In genomic region chr19:48111280-48111679, GRCh38 we compare ENCODE assay signal across 9 cellular contexts. TPM values are rescaled to one million over a fixed set of nuclear protein-coding genes. Genes with fewer than 3 reads are reported as not detected.
DNase-seq lines count a peak whose midpoint lies in the region; ATAC-seq and TF ChIP-seq lines count a peak whose summit lies in the region.
"Had no signal": no experiment of that assay in that cellular context is flagged by ENCODE, and none has a peak within 500 bp of the region (broad histone marks: within the 10 kb centered on the region; RNA-seq: fewer than 3 reads in every experiment).

No MANE protein-coding gene starts in this region.

- TF ChIP-seq POLR2A in gastroesophageal sphincter (IDR thresholded peaks at IDR 0.05): no peak
- TF ChIP-seq POLR2A in stomach (IDR thresholded peaks at IDR 0.05): no peak

- intact Hi-C loops in stomach (cut with DNase I; ENCODE audit: low total_unique reads): loop anchor here (5.0 kb wide), 1 partner anchor 41 kb away; no protein-coding TSS in a partner anchor

- TF ChIP-seq CTCF in gastroesophageal sphincter (IDR thresholded peaks at IDR 0.05): no peak
- TF ChIP-seq CTCF in stomach (IDR thresholded peaks at IDR 0.05): no peak

- H3K27ac ChIP-seq in SJCRH30: peak overlapping the region; percentile 87
- H3K27ac ChIP-seq in gastroesophageal sphincter: peak overlapping the region; percentile 87 to 97 (median 94)
- peak overlapping the region in 4 of 5 donors; percentile 87 to 93 (median 88) for H3K27ac ChIP-seq in stomach

- no peaks in the 10 kb centered on the region for H3K27me3 Mint-ChIP-seq in T-helper 2 cell treated with Interferon-gamma antibody and Interleukin-4, amounts not matched to agents 5 μg/mL and 100 μg/mL, for 36 hours (ENCODE audit: low read depth)

- H3K9me3 ChIP-seq in SJCRH30 (replicated peaks): no peaks in the 10 kb centered on the region
- H3K9me3 ChIP-seq in gastroesophageal sphincter: no peaks in the 10 kb centered on the region
- H3K9me3 ChIP-seq in stomach: no peaks in the 10 kb centered on the region

- peak overlapping the region; percentile 84 for H3K4me3 Mint-ChIP-seq in T-helper 2 cell treated with Interferon-gamma antibody and Interleukin-4, amounts not matched to agents 5 μg/mL and 100 μg/mL, for 36 hours

- TF ChIP-seq EP300 in gastroesophageal sphincter (IDR thresholded peaks at IDR 0.05) (no peak), stomach (IDR thresholded peaks at IDR 0.05) (no peak)

- no peak overlapping the region for H3K27ac Mint-ChIP-seq in T-helper 2 cell treated with Interferon-gamma antibody and Interleukin-4, amounts not matched to agents 5 μg/mL and 100 μg/mL, for 36 hours

- no peaks in the 10 kb centered on the region for H3K9me3 Mint-ChIP-seq in T-helper 2 cell treated with Interferon-gamma antibody and Interleukin-4, amounts not matched to agents 5 μg/mL and 100 μg/mL, for 36 hours

- ATAC-seq in gastroesophageal sphincter (no peak), GM18870 (IDR thresholded peaks at IDR 0.05; ENCODE audit: unreplicated experiment) (no peak)

- H3K4me3 ChIP-seq in SJCRH30 (no peak overlapping the region; the same call in 1 of the 2 replicates), gastroesophageal sphincter (peak overlapping the region in 1 of 2 donors; percentile 49), stomach (no peak overlapping the region)

- no peaks in the 10 kb centered on the region for H3K27me3 ChIP-seq in SJCRH30
- no peaks in the 10 kb centered on the region for H3K27me3 ChIP-seq in gastroesophageal sphincter
- no peaks in the 10 kb centered on the region for H3K27me3 ChIP-seq in stomach

- H3K4me1 Mint-ChIP-seq in T-helper 2 cell treated with Interferon-gamma antibody and Interleukin-4, amounts not matched to agents 5 μg/mL and 100 μg/mL, for 36 hours (ENCODE audit: low read depth): peaks cover 9% of the 10 kb centered on the region

- H3K36me3 Mint-ChIP-seq in T-helper 2 cell treated with Interferon-gamma antibody and Interleukin-4, amounts not matched to agents 5 μg/mL and 100 μg/mL, for 36 hours (ENCODE audit: low read depth): peaks cover 11% of the 10 kb centered on the region

- H3K4me1 ChIP-seq in SJCRH30 (peaks cover 5% of the 10 kb centered on the region; the same call in 1 of the 2 replicates), gastroesophageal sphincter (peaks cover 0 to 50% (median 21%) of the 10 kb centered on the region in 3 donors), stomach (peaks cover 0 to 38% (median 27%) of the 10 kb centered on the region in 4 donors)

- DNase-seq in T-helper 2 cell treated with Interferon-gamma antibody and Interleukin-4, amounts not matched to agents 5 μg/mL and 100 μg/mL, for 36 hours (ENCODE audit: low spot score): no peak
- no peak for DNase-seq in T-helper 2 cell
- no peak for DNase-seq in SJCRH30
- DNase-seq in stomach: no peak
- DNase-seq in ureter (ENCODE audit: low spot score): no peak
- DNase-seq in SK-N-DZ (ENCODE audit: low spot score): no peak
- DNase-seq: glutamatergic neuron had no signal

- WGBS in gastroesophageal sphincter (ENCODE audit: low coverage in 1 of 2), 2 donors: 54 to 64% methylated on average over 5 of the region's 7 CpGs
- 40 to 62% (median 49%) methylated on average over 7 of the region's 7 CpGs for WGBS in stomach, 5 donors

- H3K36me3 ChIP-seq in SJCRH30: peaks cover 4% of the 10 kb centered on the region; the same call in 1 of the 2 replicates
- H3K36me3 ChIP-seq in gastroesophageal sphincter: peaks cover 0 to 8% of the 10 kb centered on the region in 2 donors
- peaks cover 0 to 19% (median 14%) of the 10 kb centered on the region in 4 donors for H3K36me3 ChIP-seq in stomach

RNA-seq across cellular contexts. Expression of gene PLA2G4C, which starts 0.7 kb away (rescaled TPM):
- 1.4 and 2.1 TPM in 2 replicates for total RNA-seq in SJCRH30 (2014; rRNA removed; shearing (Covaris generic))
- total RNA-seq in gastroesophageal sphincter (10 to 100 TPM in 2 of 4 donors, 1 to 10 TPM in 2; 3.8 to 15.6 (median 9.7) TPM), stomach (10 to 100 TPM in 1 of 5 donors, 1 to 10 TPM in 4; 1.4 to 90.2 (median 6.2) TPM), ureter (11.5 TPM)
- 1 to 10 TPM; 3.7 to 6.7 (median 5.7) TPM for polyA plus RNA-seq in stomach
- polyA plus RNA-seq in SK-N-DZ (2014; cell fraction: cytosol; rRNA removed): 0.96 TPM in 1 of 2 replicates, not detected in the other
- not detected in 2 replicates for polyA plus RNA-seq in SK-N-DZ (2014; cell fraction: nucleus; rRNA removed)

RNA-seq across cellular contexts. Expression of gene LIG1, which starts 58.9 kb away (rescaled TPM):
- total RNA-seq in SJCRH30 (2014; rRNA removed; shearing (Covaris generic)): 57.0 and 72.7 TPM in 2 replicates
- 10 to 100 TPM in 1 of 4 donors, 1 to 10 TPM in 3; 2.7 to 12.6 (median 7.1) TPM for total RNA-seq in gastroesophageal sphincter
- 10 to 100 TPM; 16.0 to 35.6 (median 19.7) TPM for total RNA-seq in stomach
- 10 to 100 TPM; 15.9 to 48.2 (median 16.8) TPM for polyA plus RNA-seq in stomach
- total RNA-seq in ureter: 25.5 TPM
- 41.8 and 47.7 TPM in 2 replicates for polyA plus RNA-seq in SK-N-DZ (2014; cell fraction: cytosol; rRNA removed)
- 91.8 and 130 TPM in 2 replicates for polyA plus RNA-seq in SK-N-DZ (2014; cell fraction: nucleus; rRNA removed)

RNA-seq across cellular contexts. Expression of gene ZSWIM9, which starts 59.2 kb away (rescaled TPM):
- total RNA-seq in SJCRH30 (2014; rRNA removed; shearing (Covaris generic)): 0.89 and 1.1 TPM in 2 replicates
- 1 to 10 TPM; 3.2 to 8.3 (median 5.7) TPM for total RNA-seq in gastroesophageal sphincter
- total RNA-seq in stomach: 10 to 100 TPM in 2 of 5 donors, 1 to 10 TPM in 3; 1.3 to 28.0 (median 4.0) TPM
- 1 to 10 TPM; 3.0 to 6.9 (median 3.5) TPM for polyA plus RNA-seq in stomach
- 5.2 TPM for total RNA-seq in ureter
- polyA plus RNA-seq in SK-N-DZ (2014; cell fraction: cytosol; rRNA removed): 0.38 and 0.41 TPM in 2 replicates
- polyA plus RNA-seq in SK-N-DZ (2014; cell fraction: nucleus; rRNA removed): 0.67 and 1.7 TPM in 2 replicates
